ENCODE assay signal across 8 cellular contexts in genomic region chr16:14974331-14974655, GRCh38. TPM values are rescaled to one million over a fixed set of nuclear protein-coding genes. Genes with fewer than 3 reads are reported as not detected.
DNase-seq lines count a peak whose midpoint lies in the region; ATAC-seq and TF ChIP-seq lines count a peak whose summit lies in the region.
"Not testable (repeated sequence)": the region's sequence is repeated elsewhere in the genome, so short reads cannot be mapped to it uniquely, and the experiment has no call there.

No MANE protein-coding gene starts in this region.

- H3K4me3 Mint-ChIP-seq in type B pancreatic cell: peak overlapping the region; percentile 97

- peaks cover 15% of the 10 kb centered on the region for H3K4me1 Mint-ChIP-seq in type B pancreatic cell (ENCODE audit: unreplicated experiment)

- H3K9me3 Mint-ChIP-seq in type B pancreatic cell: not testable (repeated sequence)

- H3K4me3 ChIP-seq in KMS-11 (IDR thresholded peaks at IDR 0.05; ENCODE audit: insufficient read depth, low read depth, low read length): not testable (repeated sequence)
- peak overlapping the region; percentile 79 to 89 for H3K4me3 ChIP-seq in SK-N-SH (ENCODE audit: low read depth in 2 of 2, low read length in 1 of 2)
- peak overlapping the region; percentile 84 for H3K4me3 ChIP-seq in astrocyte of the cerebellum (ENCODE audit: low read depth, low read length)
- H3K4me3 ChIP-seq in fibroblast of lung (replicated peaks in 1 of 4; ENCODE audit: control extremely low read depth in 1 of 4, insufficient read depth in 1 of 4, low read depth in 3 of 4, low read length in 4 of 4): peak overlapping the region; percentile 73 to 95 (median 94)
- H3K4me3 ChIP-seq in right lobe of liver: peak overlapping the region; percentile 84 to 99 (median 96)

- peak overlapping the region; percentile 73; the same call in 1 of the 2 replicates for H3K9ac ChIP-seq in KMS-11
- H3K9ac ChIP-seq in SK-N-SH: peak overlapping the region; percentile 95
- H3K9ac ChIP-seq in fibroblast of lung (ENCODE audit: insufficient read depth, low read length): not testable (repeated sequence)

- not testable (repeated sequence) for H3K9me3 ChIP-seq in SK-N-SH; fibroblast of lung (ENCODE audit: control insufficient read depth, insufficient read depth, low read depth, low read length); right lobe of liver

- peak overlapping the region; percentile 98 for H3K27ac Mint-ChIP-seq in type B pancreatic cell

- H3K4me1 ChIP-seq in KMS-11 (ENCODE audit: low read depth, poor library complexity, severe bottlenecking) (peaks cover 13% of the 10 kb centered on the region), right lobe of liver (peaks cover 0 to 44% (median 19%) of the 10 kb centered on the region in 4 donors)
- not testable (repeated sequence) for H3K4me1 ChIP-seq in SK-N-SH (ENCODE audit: control insufficient read depth in 1 of 2, insufficient read depth in 2 of 2, low read depth in 1 of 2, low read length in 1 of 2); fibroblast of lung (ENCODE audit: control insufficient read depth, extremely low read depth, insufficient read depth, low read length)

- peak overlapping the region; percentile 72 for H3K4me2 ChIP-seq in KMS-11
- peak overlapping the region; percentile 82 for H3K4me2 ChIP-seq in SK-N-SH
- peak overlapping the region; percentile 69 for H3K4me2 ChIP-seq in fibroblast of lung (ENCODE audit: extremely low read depth, insufficient read depth, low read length)

- not testable (repeated sequence) for TF ChIP-seq RAD21 in SK-N-SH (IDR thresholded peaks at IDR 0.05; ENCODE audit: low read length)

- H2AFZ ChIP-seq in KMS-11 (ENCODE audit: low read depth) (peak overlapping the region; percentile 94), SK-N-SH (ENCODE audit: low read depth) (peak overlapping the region; percentile 97), fibroblast of lung (ENCODE audit: low read length) (peak overlapping the region; percentile 88)

- H3K79me2 ChIP-seq in KMS-11 (ENCODE audit: insufficient read depth, low read depth) (peaks cover 32% of the 10 kb centered on the region; the same call in 1 of the 2 replicates), SK-N-SH (ENCODE audit: insufficient read depth) (peaks cover 47% of the 10 kb centered on the region), fibroblast of lung (ENCODE audit: control insufficient read depth, insufficient read depth, low read length) (peaks cover 27% of the 10 kb centered on the region)

- CTCF ChIA-PET in SK-N-SH (lab: Yijun Ruan, JAX): interaction anchor here (1.2 kb wide), 1 partner anchor 11 kb away, joined by 3 read pairs; no protein-coding TSS in a partner anchor

- not testable (repeated sequence) for TF ChIP-seq EP300 in SK-N-SH (IDR thresholded peaks at IDR 0.05; ENCODE audit: borderline replicate concordance in 1 of 2, low read depth in 1 of 2, low read length in 1 of 2)

- not testable (repeated sequence) for H3K36me3 ChIP-seq in KMS-11 (ENCODE audit: insufficient read depth); SK-N-SH (replicated peaks in 1 of 2; ENCODE audit: control insufficient read depth in 1 of 2, insufficient read depth in 2 of 2, low read length in 1 of 2); fibroblast of lung (ENCODE audit: control insufficient read depth, insufficient read depth, low read length); right lobe of liver

- POLR2A ChIA-PET in SK-N-SH (lab: Yijun Ruan, JAX): not testable (repeated sequence)

- not testable (repeated sequence) for H3K27me3 Mint-ChIP-seq in type B pancreatic cell

- not testable (repeated sequence) for H3K27me3 ChIP-seq in KMS-11 (ENCODE audit: insufficient read depth, low read depth); SK-N-SH (ENCODE audit: insufficient read depth); fibroblast of lung (ENCODE audit: control insufficient read depth, insufficient read depth, low read length); right lobe of liver

- not testable (repeated sequence) for ATAC-seq in right lobe of liver

- TF ChIP-seq CTCF in KMS-11 (conservative IDR thresholded peaks at IDR 0.05; ENCODE audit: low read depth, low read length); SK-N-SH (IDR thresholded peaks at IDR 0.05); astrocyte of the cerebellum (IDR thresholded peaks at IDR 0.05; ENCODE audit: low read depth, low read length, missing control alignments); fibroblast of lung (conservative IDR thresholded peaks at IDR 0.05 in 1 of 2, IDR thresholded peaks at IDR 0.05 in 1 of 2; ENCODE audit: low read depth in 1 of 2, low read length in 2 of 2); right lobe of liver (IDR thresholded peaks at IDR 0.05); type B pancreatic cell (conservative IDR thresholded peaks at IDR 0.05): not testable (repeated sequence)

- in situ Hi-C loops in astrocyte of the cerebellum (cut with HindIII; ENCODE audit: low sequenced_read_pairs): not testable (repeated sequence)

- DNase-seq in Daoy (ENCODE audit: low read depth) (peak; percentile 87), fibroblast of lung (ENCODE audit: low read depth in 2 of 2) (peak in 1 of 2 donors; percentile 36), pons (ENCODE audit: low spot score) (peak; percentile 35)
- not testable (repeated sequence) for DNase-seq in SK-N-SH; astrocyte of the cerebellum (ENCODE audit: low read depth); right lobe of liver; type B pancreatic cell (ENCODE audit: extremely low spot score, unreplicated experiment)

- not testable (repeated sequence) for H3K9me2 ChIP-seq in SK-N-SH

- not testable (repeated sequence) for H3F3A ChIP-seq in SK-N-SH (replicated peaks; ENCODE audit: insufficient read depth)

- H3K36me3 Mint-ChIP-seq in type B pancreatic cell: not testable (repeated sequence)

- TF ChIP-seq POLR2A in right lobe of liver (IDR thresholded peaks at IDR 0.05): not testable (repeated sequence)

- not testable (repeated sequence) for H4K20me1 ChIP-seq in KMS-11 (ENCODE audit: insufficient read depth); fibroblast of lung (ENCODE audit: control insufficient read depth, extremely low read depth, insufficient read depth, low read length)
- peaks cover 28% of the 10 kb centered on the region for H4K20me1 ChIP-seq in SK-N-SH (ENCODE audit: insufficient read depth)

- H3K27ac ChIP-seq in KMS-11; fibroblast of lung (ENCODE audit: insufficient read depth, low read length): not testable (repeated sequence)
- H3K27ac ChIP-seq in SK-N-SH (ENCODE audit: low read depth in 2 of 2, low read length in 1 of 2) (peak overlapping the region; percentile 62 to 67; a peak in 3 of 4 replicates), right lobe of liver (peak overlapping the region; percentile 80 to 94 (median 93))

- intact Hi-C loops in right lobe of liver (cut with DNase I): not testable (repeated sequence)

- WGBS in SK-N-SH (ENCODE audit: low lambda C conversion rate): 2% methylated on average over 7 of the region's 7 CpGs
- 1% methylated on average over 7 of the region's 7 CpGs for WGBS in right lobe of liver (ENCODE audit: insufficient coverage, low coverage, low lambda C conversion rate, missing lambda C conversion rate)

TF ChIP-seq in SK-N-SH, 30 proteins besides CTCF, POLR2A, EP300 and RAD21:
- peak; percentile 19; the same call in 1 of the 2 replicates for TF ChIP-seq POLR2AphosphoS5 (IDR thresholded peaks at IDR 0.05; ENCODE audit: low read depth, low read length)

RNA-seq across cellular contexts. Expression of gene PDXDC1, which starts 0.5 kb away (rescaled TPM):
- total RNA-seq in Daoy (2014; rRNA removed; shearing (Covaris generic)): 57.9 and 69.4 TPM in 2 replicates
- polyA plus RNA-seq in SK-N-SH (2012; rRNA removed) (37.4 and 53.5 TPM in 2 replicates), fibroblast of lung (54.9 and 92.9 TPM in 2 replicates)
- polyA plus RNA-seq in SK-N-SH (2012; cell fraction: cytosol; rRNA removed): 34.6 and 38.7 TPM in 2 replicates
- polyA plus RNA-seq in SK-N-SH (2012; cell fraction: nucleus; rRNA removed): 77.5 and 104 TPM in 2 replicates
- total RNA-seq in fibroblast of lung (64.7 and 68.4 TPM in 2 replicates), right lobe of liver (100 to 1,000 TPM in 4 of 6 experiments, 10 to 100 TPM in 2; 78.8 to 144 (median 111) TPM), type B pancreatic cell (ENCODE audit: low replicate concordance) (130 and 198 TPM in 2 replicates)
- polyA plus RNA-seq in fibroblast of lung (2012): 44.6 and 70.0 TPM in 2 replicates
- 66.5 and 81.9 TPM in 2 replicates for polyA minus RNA-seq in fibroblast of lung (ENCODE audit: low replicate concordance)

RNA-seq across cellular contexts. Expression of gene NPIPA1, which starts 37.0 kb away (rescaled TPM):
- total RNA-seq in Daoy (2014; rRNA removed; shearing (Covaris generic)): 7.1 and 11.8 TPM in 2 replicates
- polyA plus RNA-seq in SK-N-SH (2012; rRNA removed) (66.7 and 75.7 TPM in 2 replicates), fibroblast of lung (53.9 and 67.2 TPM in 2 replicates)
- polyA plus RNA-seq in SK-N-SH (2012; cell fraction: cytosol; rRNA removed): 45.6 and 48.0 TPM in 2 replicates
- 149 and 308 TPM in 2 replicates for polyA plus RNA-seq in SK-N-SH (2012; cell fraction: nucleus; rRNA removed)
- total RNA-seq in fibroblast of lung (80.4 and 140 TPM in 2 replicates), right lobe of liver (10 to 100 TPM; 14.0 to 48.3 (median 33.6) TPM), type B pancreatic cell (ENCODE audit: low replicate concordance) (84.4 and 199 TPM in 2 replicates)
- 38.2 and 47.2 TPM in 2 replicates for polyA plus RNA-seq in fibroblast of lung (2012)
- polyA minus RNA-seq in fibroblast of lung (ENCODE audit: low replicate concordance): 18.3 and 20.7 TPM in 2 replicates
